Comparison of ENCODE assay signal across 8 cellular contexts in the genomic region with DNA sequence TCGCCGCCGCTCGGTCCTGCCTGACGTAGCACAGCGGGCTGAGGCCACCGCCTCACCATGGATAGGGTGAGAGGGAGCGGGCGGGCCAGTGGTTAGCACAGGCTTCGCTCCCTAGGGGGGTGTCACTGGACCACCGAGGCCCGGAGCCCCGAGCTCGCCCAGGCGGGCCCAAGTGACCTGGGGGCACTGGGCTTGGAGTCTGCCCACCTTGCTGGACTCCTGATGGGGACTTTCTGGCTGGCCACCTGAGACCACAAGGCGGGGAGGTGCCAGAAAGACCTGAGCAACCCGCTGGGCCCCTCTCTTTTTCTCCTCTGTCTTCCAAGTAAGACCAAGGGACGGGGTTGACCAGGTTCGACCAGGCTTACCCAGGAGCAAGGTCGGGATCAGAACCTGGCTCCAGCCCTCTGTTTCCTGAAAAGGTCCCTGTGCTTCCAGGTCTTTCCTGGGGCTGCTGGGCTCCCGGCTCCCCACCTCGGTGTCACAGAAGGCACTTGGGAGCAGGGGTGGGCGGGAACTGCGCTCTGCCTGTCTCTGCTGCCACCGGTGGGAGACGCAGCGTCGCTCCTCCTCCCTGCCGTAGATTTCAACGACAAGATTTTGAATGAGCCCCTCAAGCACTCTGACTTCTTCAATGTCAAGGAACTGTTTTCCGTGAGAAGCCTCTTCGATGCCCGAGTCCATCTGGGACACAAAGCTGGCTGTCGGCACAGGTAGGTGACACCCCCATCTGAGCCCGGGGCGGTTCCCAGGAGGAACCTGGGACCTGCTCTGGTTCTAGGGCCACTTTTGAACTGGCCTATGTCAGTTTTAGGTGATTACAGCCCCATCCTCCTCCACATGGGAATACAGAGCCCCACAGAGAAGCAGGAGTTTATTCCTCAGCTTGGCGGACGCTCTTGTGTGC. TPM values are rescaled to one million over a fixed set of nuclear protein-coding genes. Genes with fewer than 3 reads are reported as not detected.
A peak's percentile ranks its signal among the peaks of the same experiment; 100 is the strongest.
DNase-seq lines count a peak whose midpoint lies in the region; ATAC-seq and TF ChIP-seq lines count a peak whose summit lies in the region.

No MANE protein-coding gene starts in this region.

- H3K4me3 Mint-ChIP-seq in activated T-cell treated with anti-CD3 and anti-CD28 coated beads, Interleukin-2, amount 50 U/mL, for 4 hours: peak overlapping the region; percentile 91
- H3K4me3 Mint-ChIP-seq in neural progenitor cell: peak overlapping the region; percentile 90

- H3K27me3 ChIP-seq in SJCRH30: peaks cover 11% of the 10 kb centered on the region
- H3K27me3 ChIP-seq in neural progenitor cell: peaks cover 12% of the 10 kb centered on the region

- H3K27me3 Mint-ChIP-seq in activated T-cell treated with anti-CD3 and anti-CD28 coated beads, Interleukin-2, amount 50 U/mL, for 4 hours (ENCODE audit: low read depth): peaks cover 4% of the 10 kb centered on the region
- H3K27me3 Mint-ChIP-seq in neural progenitor cell (ENCODE audit: insufficient read depth, low read depth): no peaks in the 10 kb centered on the region

- H3F3A ChIP-seq in neural progenitor cell (ENCODE audit: low read depth): peaks cover 22% of the 10 kb centered on the region

- peaks cover 10% of the 10 kb centered on the region; the same call in 1 of the 2 replicates for H3K4me1 ChIP-seq in SJCRH30
- peaks cover 15% of the 10 kb centered on the region for H3K4me1 ChIP-seq in neural progenitor cell

- H2AFZ ChIP-seq in neural progenitor cell (replicated peaks): no peak overlapping the region

- peaks cover 17% of the 10 kb centered on the region for H3K36me3 Mint-ChIP-seq in activated T-cell treated with anti-CD3 and anti-CD28 coated beads, Interleukin-2, amount 50 U/mL, for 4 hours (ENCODE audit: insufficient read depth)
- H3K36me3 Mint-ChIP-seq in neural progenitor cell: peaks cover 14% of the 10 kb centered on the region

- H3K4me3 ChIP-seq in SJCRH30 (peak overlapping the region; percentile 94), neural progenitor cell (peak overlapping the region; percentile 91)

- peaks cover 36% of the 10 kb centered on the region for H4K20me1 ChIP-seq in neural progenitor cell (ENCODE audit: low read depth)

- no peaks in the 10 kb centered on the region for H3K9me3 Mint-ChIP-seq in activated T-cell treated with anti-CD3 and anti-CD28 coated beads, Interleukin-2, amount 50 U/mL, for 4 hours
- no peaks in the 10 kb centered on the region for H3K9me3 Mint-ChIP-seq in neural progenitor cell

- no peaks in the 10 kb centered on the region for H3K9me3 ChIP-seq in SJCRH30 (replicated peaks)
- H3K9me3 ChIP-seq in neural progenitor cell (ENCODE audit: low read depth): no peaks in the 10 kb centered on the region

- H3K4me2 ChIP-seq in neural progenitor cell: peak overlapping the region; percentile 79

- no peak for ATAC-seq in activated T-cell treated with anti-CD3 and anti-CD28 coated beads, Interleukin-2, amount 50 U/mL, for 4 hours
- ATAC-seq in esophagus mucosa: peak; percentile 68

- H3K36me3 ChIP-seq in SJCRH30 (peaks cover 29% of the 10 kb centered on the region), neural progenitor cell (no peaks in the 10 kb centered on the region)

- H3K9ac ChIP-seq in neural progenitor cell: peak overlapping the region; percentile 86

- peak overlapping the region; percentile 80 for H3K27ac ChIP-seq in SJCRH30
- H3K27ac ChIP-seq in neural progenitor cell: no peak overlapping the region

- peaks cover 20% of the 10 kb centered on the region for H3K79me2 ChIP-seq in neural progenitor cell (ENCODE audit: low read depth)

- H3K27ac Mint-ChIP-seq in neural progenitor cell: peak overlapping the region; percentile 81

- no peak for TF ChIP-seq CTCF in neural progenitor cell (IDR thresholded peaks at IDR 0.05)

- DNase-seq in activated T-cell treated with anti-CD3 and anti-CD28 coated beads, Interleukin-2, amount 50 U/mL, for 4 hours: no peak
- DNase-seq in activated T-cell treated with anti-CD3 and anti-CD28 coated beads, Interleukin-2, amount 50 U/mL, for 1 hour: no peak
- DNase-seq in SJCRH30: no peak
- DNase-seq in neural progenitor cell (ENCODE audit: low spot score): no peak
- no peak for DNase-seq in NCI-H2196 (lab: John Stamatoyannopoulos, UW; ENCODE audit: unreplicated experiment)
- no peak for DNase-seq in NCI-H748 (lab: John Stamatoyannopoulos, UW; ENCODE audit: unreplicated experiment)
- DNase-seq in NCI-H2171 treated with DMSO at 0.1 percent for 48 hours (lab: John Stamatoyannopoulos, UW): no peak

- H3K4me1 Mint-ChIP-seq in activated T-cell treated with anti-CD3 and anti-CD28 coated beads, Interleukin-2, amount 50 U/mL, for 4 hours (ENCODE audit: low read depth): peaks cover 17% of the 10 kb centered on the region
- H3K4me1 Mint-ChIP-seq in neural progenitor cell: peaks cover 18% of the 10 kb centered on the region

RNA-seq across cellular contexts. Expression of a gene that starts 1.0 kb away (rescaled TPM):
- 100 to 1,000 TPM in 1 of 3 donors, 10 to 100 TPM in 2; 85.3 to 110 (median 85.7) TPM for total RNA-seq in activated T-cell treated with anti-CD3 and anti-CD28 coated beads, Interleukin-2, amount 50 U/mL, for 4 hours
- 68.0 and 68.6 TPM in 2 replicates for total RNA-seq in SJCRH30 (2014; rRNA removed; shearing (Covaris generic))
- total RNA-seq in esophagus mucosa: 25.5 TPM
- 23.4 and 43.4 TPM in 2 replicates for total RNA-seq in neural progenitor cell (ENCODE audit: low replicate concordance)

RNA-seq across cellular contexts. Expression of a gene that starts 19.7 kb away (rescaled TPM):
- total RNA-seq in activated T-cell treated with anti-CD3 and anti-CD28 coated beads, Interleukin-2, amount 50 U/mL, for 4 hours: not detected
- total RNA-seq in SJCRH30 (2014; rRNA removed; shearing (Covaris generic)): not detected in 2 replicates
- total RNA-seq in esophagus mucosa: not detected
- not detected in 2 replicates for total RNA-seq in neural progenitor cell (ENCODE audit: low replicate concordance)

RNA-seq across cellular contexts. Expression of a gene that starts 21.9 kb away (rescaled TPM):
- total RNA-seq in activated T-cell treated with anti-CD3 and anti-CD28 coated beads, Interleukin-2, amount 50 U/mL, for 4 hours: 1 to 10 TPM in 2 of 3 donors, under 1 TPM in 1; 0.94 to 2.4 (median 1.2) TPM
- total RNA-seq in SJCRH30 (2014; rRNA removed; shearing (Covaris generic)): 6.6 and 7.6 TPM in 2 replicates
- total RNA-seq in esophagus mucosa (5.2 TPM), neural progenitor cell (ENCODE audit: low replicate concordance) (23.0 and 48.7 TPM in 2 replicates)

RNA-seq across cellular contexts. Expression of a gene that starts 44.4 kb away (rescaled TPM):
- total RNA-seq in activated T-cell treated with anti-CD3 and anti-CD28 coated beads, Interleukin-2, amount 50 U/mL, for 4 hours: not detected
- total RNA-seq in SJCRH30 (2014; rRNA removed; shearing (Covaris generic)): not detected in 2 replicates
- total RNA-seq in esophagus mucosa (not detected), neural progenitor cell (ENCODE audit: low replicate concordance) (not detected in 2 replicates)
